Comparison of ENCODE assay signal across 24 cellular contexts in genomic region chr3:134086616-134087015, GRCh38. TPM values are rescaled to one million over a fixed set of nuclear protein-coding genes. Genes with fewer than 3 reads are reported as not detected.
"Had no signal": no experiment of that assay in that cellular context is flagged by ENCODE, and none has a peak within 500 bp of the region (broad histone marks: within the 10 kb centered on the region; RNA-seq: fewer than 3 reads in every experiment).

No MANE protein-coding gene starts in this region.

- H3K4me3 ChIP-seq: adrenal gland, SJSA1 had no signal

- FAIRE-seq: RCC 7860 had no signal

- DNase-seq: activated CD4-positive, alpha-beta T cell treated with anti-CD3 and anti-CD28 coated beads for 4 hours; activated CD4-positive, alpha-beta T cell treated with anti-CD3 and anti-CD28 coated beads, Interleukin-2, amount 50 U/mL, for 4 hours; activated CD8-positive, alpha-beta memory T cell treated with anti-CD3 and anti-CD28 coated beads, Interleukin-2, amount 50 U/mL, for 48 hours; activated CD8-positive, alpha-beta T cell treated with anti-CD3 and anti-CD28 coated beads, Interleukin-2, amount 10 ng/mL, durations not matched to agents 7 days and 5 days; activated naive CD4-positive, alpha-beta T cell treated with anti-CD3 and anti-CD28 coated beads, Interleukin-2, amount 50 U/mL, for 16 hours; activated naive CD8-positive, alpha-beta T cell treated with anti-CD3 and anti-CD28 coated beads, Interleukin-2, amount 10 ng/mL, durations not matched to agents 7 days and 5 days; activated T-cell treated with anti-CD3 and anti-CD28 coated beads, Interleukin-2, amount 50 U/mL, for 1 hour; adrenal gland; central memory CD4-positive, alpha-beta T cell; Kasumi-1; KBM-7; NCI-H1092; NCI-H1417; NCI-H1694; NCI-H2029; NCI-H2107; NCI-H510A treated with DMSO at 0.1 percent for 48 hours; NCI-H69; SHP77; SW 1271 had no signal

- H3K36me3 Mint-ChIP-seq: activated naive CD8-positive, alpha-beta T cell treated with anti-CD3 and anti-CD28 coated beads, Interleukin-2, amount 10 ng/mL, durations not matched to agents 7 days and 5 days had no signal

- H3K9me3 Mint-ChIP-seq: T-helper 2 cell treated with Interferon-gamma antibody and Interleukin-4, amounts not matched to agents 5 μg/mL and 100 μg/mL, for 36 hours had no signal

- H3K4me1 ChIP-seq: adrenal gland had no signal

- H3K36me3 ChIP-seq: adrenal gland, SJSA1 had no signal

- H3K27ac ChIP-seq: adrenal gland, SJSA1 had no signal

- H3K9me3 ChIP-seq: adrenal gland, SJSA1 had no signal

- H3K4me3 Mint-ChIP-seq: activated CD8-positive, alpha-beta T cell treated with anti-CD3 and anti-CD28 coated beads, Interleukin-2, amount 10 ng/mL, durations not matched to agents 7 days and 5 days; activated naive CD8-positive, alpha-beta T cell treated with anti-CD3 and anti-CD28 coated beads, Interleukin-2, amount 10 ng/mL, durations not matched to agents 7 days and 5 days; T-helper 2 cell treated with Interferon-gamma antibody and Interleukin-4, amounts not matched to agents 5 μg/mL and 100 μg/mL, for 36 hours had no signal

- H3K4me1 Mint-ChIP-seq: activated naive CD8-positive, alpha-beta T cell treated with anti-CD3 and anti-CD28 coated beads, Interleukin-2, amount 10 ng/mL, durations not matched to agents 7 days and 5 days had no signal

- H3K27ac Mint-ChIP-seq: activated CD8-positive, alpha-beta T cell treated with anti-CD3 and anti-CD28 coated beads, Interleukin-2, amount 10 ng/mL, durations not matched to agents 7 days and 5 days; activated naive CD8-positive, alpha-beta T cell treated with anti-CD3 and anti-CD28 coated beads, Interleukin-2, amount 10 ng/mL, durations not matched to agents 7 days and 5 days; T-helper 2 cell treated with Interferon-gamma antibody and Interleukin-4, amounts not matched to agents 5 μg/mL and 100 μg/mL, for 36 hours had no signal

- H3K27me3 ChIP-seq: adrenal gland, SJSA1 had no signal

RNA-seq across cellular contexts. Expression of gene SLCO2A1, which starts 56.9 kb away (rescaled TPM):
- total RNA-seq: activated CD8-positive, alpha-beta T cell treated with anti-CD3 and anti-CD28 coated beads, Interleukin-2, amount 10 ng/mL, durations not matched to agents 7 days and 5 days; activated naive CD8-positive, alpha-beta T cell treated with anti-CD3 and anti-CD28 coated beads, Interleukin-2, amount 10 ng/mL, durations not matched to agents 7 days and 5 days; T-helper 1 cell treated with Interleukin-12 subunit alpha and Interleukin-12 subunit beta and Interleukin-4 antibody, amounts not matched to agents 30 ng/mL and 1 ng/mL, for 36 hours had no signal
